In genomic region chr9:111728143-111728542, GRCh38 we compare ENCODE assay signal across 18 cellular contexts.
A peak's percentile ranks its signal among the peaks of the same experiment; 100 is the strongest.
DNase-seq lines count a peak whose midpoint lies in the region; ATAC-seq, FAIRE-seq and TF ChIP-seq lines count a peak whose summit lies in the region.
"Had no signal": no experiment of that assay in that cellular context is flagged by ENCODE, and none has a peak within 500 bp of the region (broad histone marks: within the 10 kb centered on the region; RNA-seq: fewer than 3 reads in every experiment).

No MANE protein-coding gene starts in this region.

- no peak overlapping the region for H2AFZ ChIP-seq in mesenchymal stem cell (ENCODE audit: low read depth, low read length)

- intact Hi-C loops in left lung (cut with DNase I), result no loop called here
- intact Hi-C loops in kidney (cut with DNase I), result no loop called here
- intact Hi-C loops in dorsolateral prefrontal cortex (cut with DNase I), result no loop called here

- no peak overlapping the region for H2BK5ac ChIP-seq in mesenchymal stem cell (ENCODE audit: low read depth, low read length, poor library complexity, severe bottlenecking)

- FAIRE-seq in bronchial epithelial cell (lab: Jason Lieb, UNC), result no peak
- no peak for FAIRE-seq in kidney (lab: Jason Lieb, UNC)
- FAIRE-seq: pancreas had no signal

- no peak overlapping the region for H3K4ac ChIP-seq in mesenchymal stem cell (ENCODE audit: low read depth in 1 of 2, low read length in 2 of 2)

- no peaks in the 10 kb centered on the region for H3K27me3 ChIP-seq in bronchial epithelial cell (ENCODE audit: control insufficient read depth, insufficient read depth, low read length)
- H3K27me3 ChIP-seq in left lung, result no peaks in the 10 kb centered on the region
- H3K27me3 ChIP-seq in dorsolateral prefrontal cortex, result no peaks in the 10 kb centered on the region
- no peaks in the 10 kb centered on the region for H3K27me3 ChIP-seq in mesenchymal stem cell (ENCODE audit: control insufficient read depth in 1 of 2, insufficient read depth in 1 of 2, low read length in 2 of 2)
- H3K27me3 ChIP-seq: pancreas, suprapubic skin had no signal

- H3K27ac ChIP-seq in left lung (peak overlapping the region; percentile 1 to 47), kidney (ENCODE audit: low read depth in 2 of 2, low read length in 2 of 2) (no peak overlapping the region), dorsolateral prefrontal cortex (no peak overlapping the region), mesenchymal stem cell (ENCODE audit: low read length, poor library complexity, severe bottlenecking) (no peak overlapping the region)
- H3K27ac ChIP-seq: lower lobe of right lung, pancreas, suprapubic skin had no signal

- no peak overlapping the region for H3K4me2 ChIP-seq in mesenchymal stem cell (ENCODE audit: low read length, poor library complexity, severe bottlenecking)

- H3K18ac ChIP-seq in mesenchymal stem cell (ENCODE audit: low read depth in 1 of 2, low read length in 2 of 2), result no peak overlapping the region

- no peaks in the 10 kb centered on the region for H3K79me1 ChIP-seq in mesenchymal stem cell (replicated peaks; ENCODE audit: low read length, poor library complexity, severe bottlenecking)

- no peak overlapping the region for H2BK120ac ChIP-seq in mesenchymal stem cell (ENCODE audit: low read depth, low read length)

- H3K9ac ChIP-seq in kidney (ENCODE audit: low read length in 2 of 2), result no peak overlapping the region
- no peak overlapping the region for H3K9ac ChIP-seq in mesenchymal stem cell (ENCODE audit: low read length)

- H3K14ac ChIP-seq in mesenchymal stem cell (ENCODE audit: low read length in 2 of 2), result no peak overlapping the region

- H4K91ac ChIP-seq in mesenchymal stem cell (ENCODE audit: low read length), result no peak overlapping the region

- H3K4me3 ChIP-seq in bronchial epithelial cell (ENCODE audit: low read depth, low read length) (no peak overlapping the region), left lung (no peak overlapping the region), kidney (ENCODE audit: low read length in 2 of 2) (no peak overlapping the region), dorsolateral prefrontal cortex (no peak overlapping the region), mesenchymal stem cell (ENCODE audit: insufficient read depth in 1 of 2, low read depth in 1 of 2, low read length in 2 of 2) (no peak overlapping the region)
- H3K4me3 ChIP-seq: lower lobe of right lung, pancreas, suprapubic skin had no signal

- H4K8ac ChIP-seq in mesenchymal stem cell (ENCODE audit: low read length), result no peak overlapping the region

- no peak overlapping the region for H3K23ac ChIP-seq in mesenchymal stem cell (ENCODE audit: low read length in 2 of 2)

- no peak overlapping the region for H2BK12ac ChIP-seq in mesenchymal stem cell (ENCODE audit: low read length in 2 of 2)

- TF ChIP-seq CTCF in bronchial epithelial cell (IDR thresholded peaks at IDR 0.05; ENCODE audit: insufficient read depth, low read length, severe bottlenecking) (no peak), left lung (IDR thresholded peaks at IDR 0.05) (no peak), kidney (IDR thresholded peaks at IDR 0.05; ENCODE audit: borderline replicate concordance, extremely low read depth, insufficient read depth) (no peak), dorsolateral prefrontal cortex (IDR thresholded peaks at IDR 0.05 in 54 of 56, conservative IDR thresholded peaks at IDR 0.05 in 2 of 56; ENCODE audit: low read depth in 1 of 56, partially characterized antibody in 56 of 56) (no peak)

- H2AK5ac ChIP-seq in mesenchymal stem cell (ENCODE audit: low read length, severe bottlenecking), result no peak overlapping the region

- no peak overlapping the region for H2BK15ac ChIP-seq in mesenchymal stem cell (ENCODE audit: low read depth, poor library complexity, severe bottlenecking)

- DNase-seq in Daoy (ENCODE audit: low read depth) (peak; percentile 34), M059J (ENCODE audit: low read depth) (peak; percentile 67), bronchial epithelial cell (ENCODE audit: low read depth) (peak; percentile 92), left lung (no peak), kidney (no peak), dorsolateral prefrontal cortex (no peak), mesenchymal stem cell (no peak)
- DNase-seq: activated CD4-positive, alpha-beta T cell treated with anti-CD3 and anti-CD28 coated beads, Interleukin-2, amount 50 U/mL, for 48 hours; activated T-cell treated with anti-CD3 and anti-CD28 coated beads, Interleukin-2, amount 50 U/mL, for 1 hour; lower lobe of right lung; NCI-H1092 treated with DMSO at 0.1 percent for 48 hours; NCI-H2171; NCI-H774; pancreas; stimulated activated CD4-positive, alpha-beta T cell treated with anti-CD3 and anti-CD28 coated beads, Interleukin-4, amount 100 ng/mL, for 4 hours; stimulated activated CD8-positive, alpha-beta memory T cell treated with anti-CD3 and anti-CD28 coated beads, Interleukin-4, amount 100 ng/mL, for 48 hours had no signal

- no peaks in the 10 kb centered on the region for H3K36me3 ChIP-seq in bronchial epithelial cell (ENCODE audit: control insufficient read depth, insufficient read depth, low read length)
- H3K36me3 ChIP-seq in left lung, result peaks cover 0 to 7% of the 10 kb centered on the region in 2 donors
- no peaks in the 10 kb centered on the region for H3K36me3 ChIP-seq in kidney (ENCODE audit: control insufficient read depth in 1 of 2, insufficient read depth in 2 of 2, low read length in 2 of 2)
- H3K36me3 ChIP-seq in mesenchymal stem cell (ENCODE audit: control insufficient read depth in 1 of 2, insufficient read depth in 2 of 2, low read depth in 1 of 2, low read length in 2 of 2), result no peaks in the 10 kb centered on the region
- H3K36me3 ChIP-seq: lower lobe of right lung, pancreas, suprapubic skin had no signal

- H3K9me3 ChIP-seq in left lung (peaks cover 0 to 5% of the 10 kb centered on the region in 2 donors), kidney (ENCODE audit: control insufficient read depth in 1 of 2, low read length in 2 of 2) (peaks cover 0 to 9% of the 10 kb centered on the region in 2 donors), mesenchymal stem cell (ENCODE audit: control insufficient read depth, low read length) (peaks cover 17% of the 10 kb centered on the region)
- H3K9me3 ChIP-seq: pancreas had no signal

- H3K4me1 ChIP-seq in left lung (no peaks in the 10 kb centered on the region), kidney (ENCODE audit: control insufficient read depth in 1 of 2, insufficient read depth in 1 of 2, low read depth in 1 of 2, low read length in 2 of 2) (no peaks in the 10 kb centered on the region), mesenchymal stem cell (ENCODE audit: control insufficient read depth, insufficient read depth, low read depth, low read length) (peaks cover 3% of the 10 kb centered on the region)
- H3K4me1 ChIP-seq: lower lobe of right lung, pancreas, suprapubic skin had no signal

- ATAC-seq in left lung, result peak; percentile 52
- no peak for ATAC-seq in HG02571 (IDR thresholded peaks at IDR 0.05; ENCODE audit: unreplicated experiment)

Comparison
In these comparisons a context has a peak if more than half of its experiments do, and no peak if none do; other contexts are left out.
1. DNase-seq: peak in Daoy (single experiment), M059J (single experiment) and bronchial epithelial cell (single experiment); none in left lung (0 of 2), kidney (single experiment), dorsolateral prefrontal cortex (0 of 10) and mesenchymal stem cell (single experiment).
2. H3K27ac ChIP-seq: peak in left lung (2 of 2); none in kidney (0 of 2), dorsolateral prefrontal cortex (0 of 59) and mesenchymal stem cell (single experiment).